24 cellular contexts compared by ENCODE assay signal in the genomic region with DNA sequence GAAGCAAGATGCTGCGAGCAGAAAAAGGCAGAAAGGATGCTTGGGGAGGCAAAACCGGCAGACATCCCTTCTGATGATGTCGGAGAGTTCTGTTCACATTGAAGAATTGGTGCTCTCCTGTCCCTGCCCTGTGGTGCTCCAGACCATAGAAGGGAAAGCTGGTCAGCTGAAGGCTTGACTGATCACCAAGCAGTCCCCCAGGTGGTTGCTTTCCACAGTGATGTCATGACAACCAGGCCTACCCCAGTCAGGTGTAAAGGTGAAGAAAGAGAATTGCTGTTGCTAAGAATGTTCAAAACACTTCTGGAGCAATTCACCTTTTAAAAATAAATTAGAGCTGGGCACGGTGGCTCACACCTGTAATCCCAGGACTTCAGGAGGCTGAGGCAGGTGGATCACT. TPM values are rescaled to one million over a fixed set of nuclear protein-coding genes. Genes with fewer than 3 reads are reported as not detected.
A peak's percentile ranks its signal among the peaks of the same experiment; 100 is the strongest.
DNase-seq lines count a peak whose midpoint lies in the region; ATAC-seq and TF ChIP-seq lines count a peak whose summit lies in the region.
"Had no signal": no experiment of that assay in that cellular context is flagged by ENCODE, and none has a peak within 500 bp of the region (broad histone marks: within the 10 kb centered on the region; RNA-seq: fewer than 3 reads in every experiment).

No MANE protein-coding gene starts in this region.

- H3K4me3 Mint-ChIP-seq in activated naive CD8-positive, alpha-beta T cell = no peak overlapping the region
- no peak overlapping the region for H3K4me3 Mint-ChIP-seq in activated naive CD8-positive, alpha-beta T cell treated with anti-CD3 and anti-CD28 coated beads, Interleukin-2, amount 50 U/mL, for 24 hours
- H3K4me3 Mint-ChIP-seq in type B pancreatic cell = peak overlapping the region; percentile 52
- H3K4me3 Mint-ChIP-seq: CD4-positive, alpha-beta T cell; IgD-negative memory B cell had no signal

- no peak overlapping the region for H4K8ac ChIP-seq in neuronal stem cell (ENCODE audit: low read depth, low read length)

- H3K36me3 Mint-ChIP-seq in activated naive CD8-positive, alpha-beta T cell = no peaks in the 10 kb centered on the region
- no peaks in the 10 kb centered on the region for H3K36me3 Mint-ChIP-seq in activated naive CD8-positive, alpha-beta T cell treated with anti-CD3 and anti-CD28 coated beads, Interleukin-2, amount 50 U/mL, for 24 hours (ENCODE audit: low read depth)
- no peaks in the 10 kb centered on the region for H3K36me3 Mint-ChIP-seq in type B pancreatic cell
- H3K36me3 Mint-ChIP-seq: IgD-negative memory B cell had no signal

- H3K9me3 Mint-ChIP-seq in activated naive CD8-positive, alpha-beta T cell (ENCODE audit: low read depth) = no peaks in the 10 kb centered on the region
- no peaks in the 10 kb centered on the region for H3K9me3 Mint-ChIP-seq in activated naive CD8-positive, alpha-beta T cell treated with anti-CD3 and anti-CD28 coated beads, Interleukin-2, amount 50 U/mL, for 24 hours
- H3K9me3 Mint-ChIP-seq in type B pancreatic cell = no peaks in the 10 kb centered on the region
- H3K9me3 Mint-ChIP-seq: CD4-positive, alpha-beta T cell; IgD-negative memory B cell had no signal

- H2BK15ac ChIP-seq in neuronal stem cell (ENCODE audit: low read length) = peak overlapping the region; percentile 39

- H3K14ac ChIP-seq in neuronal stem cell (ENCODE audit: low read length) = no peak overlapping the region

- no peak overlapping the region for H2BK12ac ChIP-seq in neuronal stem cell (ENCODE audit: low read length)

- no peak overlapping the region for H2AFZ ChIP-seq in neuronal stem cell (ENCODE audit: low read length)

- H3K4me2 ChIP-seq in neuronal stem cell (ENCODE audit: insufficient read depth, low read length, poor library complexity, severe bottlenecking) = no peak overlapping the region

- H3K4me1 Mint-ChIP-seq in activated naive CD8-positive, alpha-beta T cell (ENCODE audit: low read depth) = no peaks in the 10 kb centered on the region
- H3K4me1 Mint-ChIP-seq in activated naive CD8-positive, alpha-beta T cell treated with anti-CD3 and anti-CD28 coated beads, Interleukin-2, amount 50 U/mL, for 24 hours = peaks cover 3% of the 10 kb centered on the region
- peaks cover 60% of the 10 kb centered on the region for H3K4me1 Mint-ChIP-seq in type B pancreatic cell (ENCODE audit: unreplicated experiment)
- H3K4me1 Mint-ChIP-seq: IgD-negative memory B cell had no signal

- H3K36me3 ChIP-seq in gastroesophageal sphincter (no peaks in the 10 kb centered on the region), neuronal stem cell (replicated peaks in 1 of 2; ENCODE audit: control insufficient read depth in 2 of 2, insufficient read depth in 2 of 2, low read length in 2 of 2) (no peaks in the 10 kb centered on the region)
- H3K36me3 ChIP-seq: BE2C, HAP-1 had no signal

- no peak for TF ChIP-seq EP300 in gastroesophageal sphincter (IDR thresholded peaks at IDR 0.05)

- no peaks in the 10 kb centered on the region for H3K79me1 ChIP-seq in neuronal stem cell (ENCODE audit: low read depth, low read length)

- H4K91ac ChIP-seq in neuronal stem cell (ENCODE audit: low read depth, low read length, poor library complexity) = no peak overlapping the region

- peak overlapping the region; percentile 11 for H3K18ac ChIP-seq in neuronal stem cell (ENCODE audit: low read length)

- H2BK120ac ChIP-seq in neuronal stem cell (ENCODE audit: low read depth, low read length) = no peak overlapping the region

- H3K23ac ChIP-seq in neuronal stem cell (ENCODE audit: low read depth, low read length, poor library complexity) = no peak overlapping the region

- peak overlapping the region; percentile 50 for H3K27ac Mint-ChIP-seq in activated naive CD8-positive, alpha-beta T cell
- H3K27ac Mint-ChIP-seq in activated naive CD8-positive, alpha-beta T cell treated with anti-CD3 and anti-CD28 coated beads, Interleukin-2, amount 50 U/mL, for 24 hours = no peak overlapping the region
- peak overlapping the region; percentile 25 for H3K27ac Mint-ChIP-seq in type B pancreatic cell
- H3K27ac Mint-ChIP-seq: CD4-positive, alpha-beta T cell had no signal

- H3K4me1 ChIP-seq in gastroesophageal sphincter (peaks cover 24 to 63% (median 36%) of the 10 kb centered on the region in 3 donors), neuronal stem cell (ENCODE audit: control insufficient read depth in 2 of 2, insufficient read depth in 1 of 2, low read depth in 1 of 2, low read length in 2 of 2) (peaks cover 21 to 22% of the 10 kb centered on the region in 2 donors)

- H3K27ac ChIP-seq in gastroesophageal sphincter (peak overlapping the region in 3 of 4 donors; percentile 92 to 94 (median 92)), neuronal stem cell (replicated peaks; ENCODE audit: low read length) (no peak overlapping the region)

- no peaks in the 10 kb centered on the region for H3K27me3 Mint-ChIP-seq in activated naive CD8-positive, alpha-beta T cell
- no peaks in the 10 kb centered on the region for H3K27me3 Mint-ChIP-seq in activated naive CD8-positive, alpha-beta T cell treated with anti-CD3 and anti-CD28 coated beads, Interleukin-2, amount 50 U/mL, for 24 hours
- no peaks in the 10 kb centered on the region for H3K27me3 Mint-ChIP-seq in type B pancreatic cell
- H3K27me3 Mint-ChIP-seq: CD4-positive, alpha-beta T cell had no signal

- no peak overlapping the region for H3K9ac ChIP-seq in neuronal stem cell (ENCODE audit: low read depth, low read length, poor library complexity)

- no peak overlapping the region for H2BK5ac ChIP-seq in neuronal stem cell (ENCODE audit: low read length)

- ATAC-seq in activated naive CD8-positive, alpha-beta T cell treated with anti-CD3 and anti-CD28 coated beads, Interleukin-2, amount 50 U/mL, for 24 hours = no peak
- ATAC-seq in gastroesophageal sphincter (no peak), GM18868 (IDR thresholded peaks at IDR 0.05; ENCODE audit: unreplicated experiment) (no peak)

- DNase-seq in activated naive CD8-positive, alpha-beta T cell treated with anti-CD3 and anti-CD28 coated beads, Interleukin-2, amount 50 U/mL, for 24 hours = no peak
- no peak for DNase-seq in neuronal stem cell (ENCODE audit: low spot score)
- DNase-seq in type B pancreatic cell (ENCODE audit: extremely low spot score, unreplicated experiment) = no peak
- DNase-seq in activated gamma-delta T cell treated with Interleukin-2 at 50 U/mL for 16 hours = no peak
- DNase-seq in NCI-H1694 treated with DMSO at 0.1 percent for 48 hours (lab: John Stamatoyannopoulos, UW) = no peak
- DNase-seq: 8988T; BE2C; Calu3; CD4-positive, alpha-beta T cell; DMS53; NCI-H1105 treated with DMSO at 0.1 percent for 48 hours; NCI-H2029; NCI-H2171; NCI-H748 treated with DMSO at 0.1 percent for 48 hours; OCI-M1 had no signal

- H3K4me3 ChIP-seq in gastroesophageal sphincter = no peak overlapping the region
- H3K4me3 ChIP-seq in neuronal stem cell (ENCODE audit: low read length in 2 of 2) = no peak overlapping the region
- H3K4me3 ChIP-seq: HAP-1 had no signal

- H3K9me3 ChIP-seq in gastroesophageal sphincter (no peaks in the 10 kb centered on the region), neuronal stem cell (replicated peaks in 1 of 2; ENCODE audit: control insufficient read depth in 2 of 2, insufficient read depth in 1 of 2, low read depth in 1 of 2, low read length in 2 of 2) (no peaks in the 10 kb centered on the region)
- H3K9me3 ChIP-seq: BE2C, HAP-1 had no signal

- TF ChIP-seq POLR2A in gastroesophageal sphincter (IDR thresholded peaks at IDR 0.05) = no peak

- 73 to 100% methylated on average over 1 of the region's 4 CpGs for WGBS in gastroesophageal sphincter (ENCODE audit: low coverage in 1 of 2), 2 donors
- no CpG with 5 or more reads among the region's 4 CpGs for WGBS in neuronal stem cell (ENCODE audit: extremely low coverage in 2 of 2, insufficient read length in 2 of 2, insufficient replicate concordance in 1 of 2), 2 donors

- no peaks in the 10 kb centered on the region for H3K27me3 ChIP-seq in gastroesophageal sphincter
- H3K27me3 ChIP-seq in neuronal stem cell (ENCODE audit: control insufficient read depth in 3 of 3, insufficient read depth in 3 of 3, low read depth in 1 of 3, low read length in 3 of 3) = peaks cover 0 to 8% (median 0%) of the 10 kb centered on the region in 3 experiments
- H3K27me3 ChIP-seq: BE2C had no signal

- TF ChIP-seq CTCF in gastroesophageal sphincter (IDR thresholded peaks at IDR 0.05) (no peak), type B pancreatic cell (conservative IDR thresholded peaks at IDR 0.05) (no peak)

- H2AK5ac ChIP-seq in neuronal stem cell (ENCODE audit: low read depth, low read length) = no peak overlapping the region

- no peak overlapping the region for H3K4ac ChIP-seq in neuronal stem cell (ENCODE audit: low read length)

RNA-seq across cellular contexts. Expression of gene OPTC, which starts 59.5 kb away (rescaled TPM):
- total RNA-seq in gastroesophageal sphincter (not detected), type B pancreatic cell (ENCODE audit: low replicate concordance) (not detected in 2 replicates)
- polyA plus RNA-seq in neuronal stem cell (2013, experiment 1 of 2) = 0.11 TPM
- 0.08 TPM for polyA plus RNA-seq in neuronal stem cell (2013, experiment 2 of 2)
- total RNA-seq: Calu3; CD4-positive, alpha-beta T cell; HT1080; LHCN-M2; NCI-H460; RPMI7951 had no signal
- polyA plus RNA-seq: IgD-negative memory B cell had no signal
